11 cellular contexts compared by ENCODE assay signal in the genomic region with DNA sequence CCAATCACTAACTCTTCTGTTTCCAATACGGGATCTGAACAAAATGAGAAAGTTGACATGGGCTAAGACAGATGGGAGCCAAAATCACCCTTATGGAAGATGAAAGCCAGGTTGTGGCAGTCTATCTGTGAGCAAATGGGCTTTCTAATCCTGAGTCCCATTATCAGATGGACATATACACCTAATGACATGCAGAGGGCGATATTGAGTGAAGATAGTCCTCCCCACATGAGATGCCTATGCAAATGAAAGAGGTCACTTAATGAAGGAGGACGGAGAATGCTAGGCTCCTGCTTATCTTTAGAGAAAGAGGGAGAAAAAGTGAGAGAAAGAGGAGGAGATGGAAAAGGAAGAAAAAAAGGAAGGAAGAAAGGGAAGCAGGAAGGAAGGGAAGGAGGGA.
DNase-seq lines count a peak whose midpoint lies in the region; ATAC-seq and TF ChIP-seq lines count a peak whose summit lies in the region.
"Had no signal": no experiment of that assay in that cellular context is flagged by ENCODE, and none has a peak within 500 bp of the region (broad histone marks: within the 10 kb centered on the region; RNA-seq: fewer than 3 reads in every experiment).

No MANE protein-coding gene starts in this region.

- DNase-seq in ACHN = peak; percentile 24
- DNase-seq in NCI-H1694 (lab: John Stamatoyannopoulos, UW) = peak; percentile 6
- DNase-seq in epithelial cell of esophagus (ENCODE audit: low read depth) = peak; percentile 13
- DNase-seq in NOMO-1 treated with DMSO at 0.1 percent for 48 hours (lab: John Stamatoyannopoulos, UW; ENCODE audit: unreplicated experiment) = no peak
- DNase-seq: activated B cell treated with CpG ODN at 0.5 μM for 24 hours; CD4-positive, alpha-beta memory T cell; NCI-H446 treated with DMSO at 0.1 percent for 48 hours had no signal

- ATAC-seq in GM18909 (IDR thresholded peaks at IDR 0.05; ENCODE audit: poor library complexity, unreplicated experiment) (peak; percentile 57), HG02588 (IDR thresholded peaks at IDR 0.05; ENCODE audit: unreplicated experiment) (no peak), HG02610 (IDR thresholded peaks at IDR 0.05; ENCODE audit: unreplicated experiment) (no peak), GM18520 (IDR thresholded peaks at IDR 0.05; ENCODE audit: unreplicated experiment) (no peak)

- no peak for TF ChIP-seq CTCF in epithelial cell of esophagus (IDR thresholded peaks at IDR 0.05; ENCODE audit: insufficient read depth, low read depth, low read length, missing control alignments)

- in situ Hi-C loops in ACHN (cut with HindIII; ENCODE audit: low pct_ligation_motif_present, low pct_unique_long_range_greater_than_20kb, low sequenced_read_pairs) = no loop called here

- H3K4me3 ChIP-seq in epithelial cell of esophagus (ENCODE audit: low read length) = no peak overlapping the region
